16 cellular contexts compared by ENCODE assay signal in the genomic region with DNA sequence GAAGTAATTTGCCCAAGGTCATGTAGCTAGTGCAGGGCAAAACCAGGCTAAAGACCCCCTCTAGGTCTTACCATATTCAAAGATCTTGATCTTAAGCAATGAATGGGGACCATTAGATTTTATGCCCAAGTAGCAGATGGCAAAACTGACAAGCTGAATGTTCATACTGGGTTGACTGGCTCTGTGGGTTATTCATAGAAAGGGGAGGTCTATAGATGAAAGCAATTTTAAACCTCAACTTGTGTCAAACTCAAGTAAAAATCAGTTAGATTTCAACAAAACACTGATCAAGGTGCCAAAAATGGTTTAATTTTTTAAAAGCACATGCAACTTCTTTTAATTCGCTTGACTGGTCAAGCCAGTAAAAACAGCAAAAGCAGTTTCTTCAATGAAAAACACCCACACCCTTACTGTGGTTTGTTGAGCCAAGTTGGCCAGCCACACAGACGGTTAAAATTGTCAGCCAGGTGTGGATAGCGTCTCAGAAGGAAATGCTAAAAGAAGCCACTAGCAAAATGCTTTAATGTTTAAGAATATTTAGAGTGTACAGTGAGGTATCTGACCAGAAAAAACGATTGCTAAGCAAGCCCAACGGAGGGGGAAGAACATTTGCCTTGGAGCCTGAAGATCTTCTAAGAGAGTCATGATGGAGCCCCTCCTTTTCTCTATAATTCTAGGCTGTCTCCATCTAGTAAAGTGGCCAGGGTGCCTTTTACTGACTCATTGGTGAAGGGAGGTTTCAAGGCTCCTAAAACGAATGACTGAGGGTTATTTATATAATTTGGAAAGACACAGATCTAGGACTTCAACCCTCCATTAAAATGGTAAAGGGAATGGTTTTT.
DNase-seq lines count a peak whose midpoint lies in the region; ATAC-seq and TF ChIP-seq lines count a peak whose summit lies in the region.
"Had no signal": no experiment of that assay in that cellular context is flagged by ENCODE, and none has a peak within 500 bp of the region (broad histone marks: within the 10 kb centered on the region; RNA-seq: fewer than 3 reads in every experiment).

No MANE protein-coding gene starts in this region.

- CTCF ChIA-PET in activated B cell treated with CpG ODN at 0.5 μM for 24 hours (lab: Charles Lee) = no interaction called here

- H3K9me3 Mint-ChIP-seq in activated B cell treated with CpG ODN at 0.5 μM for 24 hours = peaks cover 8% of the 10 kb centered on the region

- peaks cover 59% of the 10 kb centered on the region for H3K4me1 Mint-ChIP-seq in activated B cell treated with CpG ODN at 0.5 μM for 24 hours

- H3K9me3 ChIP-seq in left ventricle myocardium inferior (replicated peaks) = peaks cover 14% of the 10 kb centered on the region
- H3K9me3 ChIP-seq: lower lobe of right lung, thoracic aorta had no signal

- intact Hi-C loops in activated B cell treated with CpG ODN at 0.5 μM for 24 hours (cut with micrococcal nuclease) = loop anchor here (5.0 kb wide), 1 partner anchor 34 kb away; no protein-coding TSS in a partner anchor
- intact Hi-C loops in left ventricle myocardium inferior (cut with micrococcal nuclease) = no loop called here

- no peaks in the 10 kb centered on the region for H3K27me3 Mint-ChIP-seq in activated B cell treated with CpG ODN at 0.5 μM for 24 hours

- H3K4me3 ChIP-seq in left ventricle myocardium inferior = no peak overlapping the region
- H3K4me3 ChIP-seq: lower lobe of right lung, thoracic aorta had no signal

- H3K27ac Mint-ChIP-seq in activated B cell treated with CpG ODN at 0.5 μM for 24 hours = peak overlapping the region; percentile 38

- DNase-seq in activated B cell treated with CpG ODN at 0.5 μM for 24 hours = no peak
- DNase-seq in left ventricle myocardium inferior = no peak
- DNase-seq in H4 (ENCODE audit: low spot score) = no peak
- DNase-seq in D341Med (ENCODE audit: low spot score) = no peak
- no peak for DNase-seq in hepatic stellate cell (ENCODE audit: low spot score)
- DNase-seq: cerebellar nuclear complex; lower lobe of right lung; NCI-H1694 treated with DMSO at 0.1 percent for 48 hours; posterior cingulate gyrus; stimulated activated CD4-positive, alpha-beta T cell treated with anti-CD3 and anti-CD28 coated beads, Interleukin-4, amount 100 ng/mL, for 1 hour had no signal

- peak; percentile 85 for ATAC-seq in GM18858 (IDR thresholded peaks at IDR 0.05; ENCODE audit: unreplicated experiment)
- ATAC-seq in GM21576 (IDR thresholded peaks at IDR 0.05; ENCODE audit: unreplicated experiment) = peak; percentile 95
- ATAC-seq in HG03108 (IDR thresholded peaks at IDR 0.05; ENCODE audit: unreplicated experiment) = peak; percentile 95
- peak; percentile 52 for ATAC-seq in activated B cell treated with CpG ODN at 0.5 μM for 24 hours (ENCODE audit: low read depth)
- ATAC-seq: activated CD4-positive, CD25-positive, alpha-beta regulatory T cell treated with anti-CD3 and anti-CD28 coated beads, Interleukin-2, amount 50 U/mL, for 24 hours; lower lobe of right lung had no signal

- TF ChIP-seq CTCF in activated B cell treated with CpG ODN at 0.5 μM for 24 hours (IDR thresholded peaks at IDR 0.05) = no peak
- TF ChIP-seq CTCF in left ventricle myocardium inferior (IDR thresholded peaks at IDR 0.05; ENCODE audit: borderline replicate concordance) = no peak

- no peaks in the 10 kb centered on the region for H3K36me3 ChIP-seq in left ventricle myocardium inferior
- H3K36me3 ChIP-seq: lower lobe of right lung, thoracic aorta had no signal

- no peaks in the 10 kb centered on the region for H3K27me3 ChIP-seq in left ventricle myocardium inferior (ENCODE audit: low read depth)

- peaks cover 4% of the 10 kb centered on the region for H3K36me3 Mint-ChIP-seq in activated B cell treated with CpG ODN at 0.5 μM for 24 hours (ENCODE audit: low read depth)

- no peaks in the 10 kb centered on the region for H3K4me1 ChIP-seq in left ventricle myocardium inferior
- H3K4me1 ChIP-seq: lower lobe of right lung had no signal

- POLR2A ChIA-PET in activated B cell treated with CpG ODN at 0.5 μM for 24 hours (lab: Charles Lee) = interaction anchor here (1.0 kb wide), 1 partner anchor 11 kb away, joined by 3 read pairs; no protein-coding TSS in a partner anchor

- H3K4me3 Mint-ChIP-seq in activated B cell treated with CpG ODN at 0.5 μM for 24 hours = peak overlapping the region; percentile 37

- H3K27ac ChIP-seq in left ventricle myocardium inferior (replicated peaks) = no peak overlapping the region
- H3K27ac ChIP-seq: C4-2B, lower lobe of right lung, thoracic aorta had no signal
